ENCODE assay signal across 25 cellular contexts in the genomic region with DNA sequence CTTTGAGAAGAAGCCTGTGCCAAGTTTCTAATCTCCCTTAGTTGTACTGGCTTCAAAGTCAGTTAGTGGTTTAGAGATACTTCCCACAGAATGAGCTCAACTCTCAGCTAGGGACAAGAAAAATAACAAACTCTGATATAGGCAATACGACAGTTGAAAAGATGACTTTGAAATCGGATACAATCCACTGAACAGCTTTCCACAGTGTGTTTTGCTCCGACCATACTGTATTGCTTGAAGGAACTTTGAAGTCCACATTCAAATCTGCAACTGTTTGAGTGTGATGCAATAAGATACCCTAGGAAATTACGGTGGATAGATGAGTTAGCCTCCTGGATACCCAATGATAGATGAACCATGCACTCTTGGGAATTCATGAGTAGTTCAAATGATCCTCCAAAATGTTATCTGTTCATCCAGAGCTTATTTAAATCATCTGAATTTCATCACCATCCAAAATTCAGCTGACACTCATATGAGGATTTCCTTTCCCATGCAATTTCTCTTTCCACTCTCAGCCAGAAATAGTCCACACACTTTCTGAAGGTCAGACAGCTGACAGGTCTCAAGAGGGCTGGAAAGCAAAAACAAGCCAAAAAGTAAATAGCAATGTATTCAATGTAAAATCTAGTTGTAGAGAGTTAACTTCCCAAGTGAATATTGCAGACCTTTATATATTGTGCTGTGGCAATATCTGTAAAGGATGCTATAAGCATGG.
A peak's percentile ranks its signal among the peaks of the same experiment; 100 is the strongest.
DNase-seq lines count a peak whose midpoint lies in the region; ATAC-seq, FAIRE-seq and TF ChIP-seq lines count a peak whose summit lies in the region.
"Had no signal": no experiment of that assay in that cellular context is flagged by ENCODE, and none has a peak within 500 bp of the region (broad histone marks: within the 10 kb centered on the region; RNA-seq: fewer than 3 reads in every experiment).

No MANE protein-coding gene starts in this region.

- intact Hi-C loops in endothelial cell of umbilical vein (cut with micrococcal nuclease), result no loop called here

- no peaks in the 10 kb centered on the region for H3K79me2 ChIP-seq in endothelial cell of umbilical vein (ENCODE audit: control insufficient read depth, insufficient read depth, low read length)

- POLR2A ChIA-PET in endothelial cell of umbilical vein (lab: Charles Lee), result no interaction called here

- no peak overlapping the region for H3K4me3 ChIP-seq in endothelial cell of umbilical vein (replicated peaks in 1 of 3; ENCODE audit: insufficient read depth in 1 of 3, low read depth in 1 of 3, low read length in 3 of 3)
- no peak overlapping the region for H3K4me3 ChIP-seq in mesenchymal stem cell (ENCODE audit: insufficient read depth in 1 of 2, low read depth in 1 of 2, low read length in 2 of 2)
- H3K4me3 ChIP-seq in MG63, result no peak overlapping the region
- H3K4me3 ChIP-seq: colonic mucosa, gastroesophageal sphincter, mucosa of descending colon, thyroid gland had no signal

- H3K79me1 ChIP-seq in mesenchymal stem cell (replicated peaks; ENCODE audit: low read length, poor library complexity, severe bottlenecking), result no peaks in the 10 kb centered on the region

- H3K18ac ChIP-seq in mesenchymal stem cell (ENCODE audit: low read depth in 1 of 2, low read length in 2 of 2), result no peak overlapping the region

- H3K14ac ChIP-seq in mesenchymal stem cell (ENCODE audit: low read length in 2 of 2), result no peak overlapping the region

- H2BK120ac ChIP-seq in mesenchymal stem cell (ENCODE audit: low read depth, low read length), result no peak overlapping the region

- H3K4me1 ChIP-seq in endothelial cell of umbilical vein (ENCODE audit: control insufficient read depth, extremely low read depth, insufficient read depth, low read length) (peaks cover 25% of the 10 kb centered on the region), mesenchymal stem cell (ENCODE audit: control insufficient read depth, insufficient read depth, low read depth, low read length) (peaks cover 5% of the 10 kb centered on the region)
- H3K4me1 ChIP-seq: colonic mucosa, gastroesophageal sphincter, thyroid gland had no signal

- TF ChIP-seq POLR2A in endothelial cell of umbilical vein (IDR thresholded peaks at IDR 0.05; ENCODE audit: low read depth, low read length), result no peak

- WGBS in mesenchymal stem cell, result 81% methylated on average over 4 of the region's 4 CpGs

- H3K27ac ChIP-seq in endothelial cell of umbilical vein (ENCODE audit: insufficient read depth, low read depth, low read length) (no peak overlapping the region), mesenchymal stem cell (ENCODE audit: low read length, poor library complexity, severe bottlenecking) (peak overlapping the region; percentile 51)
- H3K27ac ChIP-seq: colonic mucosa, gastroesophageal sphincter, thyroid gland, VCaP had no signal

- H2AK5ac ChIP-seq in mesenchymal stem cell (ENCODE audit: low read length, severe bottlenecking), result no peak overlapping the region

- H3K36me3 ChIP-seq in endothelial cell of umbilical vein (ENCODE audit: control insufficient read depth in 2 of 2, extremely low read depth in 1 of 2, insufficient read depth in 2 of 2, low read length in 2 of 2) (no peaks in the 10 kb centered on the region), mesenchymal stem cell (ENCODE audit: control insufficient read depth in 1 of 2, insufficient read depth in 2 of 2, low read depth in 1 of 2, low read length in 2 of 2) (no peaks in the 10 kb centered on the region), MG63 (no peaks in the 10 kb centered on the region)
- H3K36me3 ChIP-seq: colonic mucosa, gastroesophageal sphincter, thyroid gland had no signal

- CTCF ChIA-PET in endothelial cell of umbilical vein (lab: Charles Lee), result no interaction called here

- H3K4me2 ChIP-seq in endothelial cell of umbilical vein (ENCODE audit: insufficient read depth, low read length) (peak overlapping the region; percentile 53), mesenchymal stem cell (ENCODE audit: low read length, poor library complexity, severe bottlenecking) (no peak overlapping the region)

- no TSS peak for BruUV-seq in endothelial cell of umbilical vein (replicated peaks; lab: Mats Ljungman, UMichigan)

- H3K27me3 ChIP-seq in endothelial cell of umbilical vein (ENCODE audit: control insufficient read depth in 2 of 2, insufficient read depth in 2 of 2, low read length in 2 of 2) (no peaks in the 10 kb centered on the region), mesenchymal stem cell (ENCODE audit: control insufficient read depth in 1 of 2, insufficient read depth in 1 of 2, low read length in 2 of 2) (no peaks in the 10 kb centered on the region), MG63 (no peaks in the 10 kb centered on the region)
- H3K27me3 ChIP-seq: colonic mucosa, gastroesophageal sphincter, thyroid gland had no signal

- no peaks in the 10 kb centered on the region for H4K20me1 ChIP-seq in endothelial cell of umbilical vein (replicated peaks; ENCODE audit: control insufficient read depth, extremely low read depth, insufficient read depth, low read length)

- dilution Hi-C loops in endothelial cell of umbilical vein (cut with MboI; ENCODE audit: extremely low pct_ligation_motif_present, low sequenced_read_pairs), result no loop called here

- H3K4ac ChIP-seq in mesenchymal stem cell (ENCODE audit: low read depth in 1 of 2, low read length in 2 of 2), result no peak overlapping the region

- no peak for FAIRE-seq in RCC 7860 (lab: Jason Lieb, UNC)
- FAIRE-seq in endothelial cell of umbilical vein (lab: Jason Lieb, UNC), result no peak
- FAIRE-seq: endometrium had no signal

- H4K91ac ChIP-seq in mesenchymal stem cell (ENCODE audit: low read length), result no peak overlapping the region

- TF ChIP-seq CTCF in endothelial cell of umbilical vein (IDR thresholded peaks at IDR 0.05; ENCODE audit: extremely low read depth in 1 of 2, insufficient read depth in 1 of 2, low read depth in 1 of 2, low read length in 2 of 2), result no peak

- H2BK15ac ChIP-seq in mesenchymal stem cell (ENCODE audit: low read depth, poor library complexity, severe bottlenecking), result no peak overlapping the region

- peaks cover 3% of the 10 kb centered on the region for H3K9me3 ChIP-seq in endothelial cell of umbilical vein (replicated peaks; ENCODE audit: control insufficient read depth, insufficient read depth, low read length)
- H3K9me3 ChIP-seq in mesenchymal stem cell (ENCODE audit: control insufficient read depth, low read length), result peaks cover 11% of the 10 kb centered on the region
- 0 out of 2 replicates have a peak, but pooled peaks cover 4% of the 10 kb centered on the region for H3K9me3 ChIP-seq in MG63
- H3K9me3 ChIP-seq: colonic mucosa, thyroid gland had no signal

- H4K8ac ChIP-seq in mesenchymal stem cell (ENCODE audit: low read length), result no peak overlapping the region

- H3K9ac ChIP-seq in endothelial cell of umbilical vein (replicated peaks; ENCODE audit: extremely low read depth, insufficient read depth, low read length) (no peak overlapping the region), mesenchymal stem cell (ENCODE audit: low read length) (peak overlapping the region; percentile 54)

- no peaks in the 10 kb centered on the region for H3K9me1 ChIP-seq in endothelial cell of umbilical vein (replicated peaks; ENCODE audit: control insufficient read depth, extremely low read depth, insufficient read depth, low read length)

- H2AFZ ChIP-seq in endothelial cell of umbilical vein (ENCODE audit: low read depth, low read length), result no peak overlapping the region
- H2AFZ ChIP-seq in mesenchymal stem cell (ENCODE audit: low read depth, low read length), result no peak overlapping the region

- no peak overlapping the region for H2BK12ac ChIP-seq in mesenchymal stem cell (ENCODE audit: low read length in 2 of 2)

- H3K23ac ChIP-seq in mesenchymal stem cell (ENCODE audit: low read length in 2 of 2), result no peak overlapping the region

- no peak for ATAC-seq in GM21515 (IDR thresholded peaks at IDR 0.05; ENCODE audit: unreplicated experiment)
- ATAC-seq: gastroesophageal sphincter; left lobe of liver; mucosa of descending colon; stimulated activated naive B cell treated with anti-CD40 and anti-IgM and Interleukin-4, amounts not matched to agents 10 μg/mL and 1 μg/mL and 100 μg/mL, for 72 hours had no signal

- DNase-seq in Caki2 (ENCODE audit: low read depth) (peak; percentile 15), RCC 7860 (ENCODE audit: low spot score) (peak; percentile 36), endothelial cell of umbilical vein (ENCODE audit: low read depth, low spot score) (peak; percentile 11), mesenchymal stem cell (peak; percentile 4), MG63 (no peak), AG20443 (ENCODE audit: low spot score) (no peak), T1000 (lab: John Stamatoyannopoulos, UW) (no peak)
- DNase-seq: activated CD4-positive, alpha-beta T cell treated with anti-CD3 and anti-CD28 coated beads, Interleukin-2, amount 50 U/mL, for 1 hour; AML-193; anterior cingulate cortex; colonic mucosa; COR-L47; mucosa of descending colon; NCI-H1092 treated with DMSO at 0.1 percent for 48 hours; NCI-H2081; NCI-H510A treated with DMSO at 0.1 percent for 48 hours; retina; SIG-M5; stimulated activated naive B cell treated with anti-CD40 and anti-IgM and Interleukin-4, amounts not matched to agents 10 μg/mL and 1 μg/mL and 100 μg/mL, for 72 hours; thyroid gland had no signal

- no peak overlapping the region for H2BK5ac ChIP-seq in mesenchymal stem cell (ENCODE audit: low read depth, low read length, poor library complexity, severe bottlenecking)

- in situ Hi-C loops in Caki2 (cut with HindIII; ENCODE audit: low pct_unique_long_range_greater_than_20kb, low sequenced_read_pairs), result no loop called here

TF ChIP-seq in endothelial cell of umbilical vein, 7 proteins besides CTCF, POLR2A, EP300 and RAD21:
- TF ChIP-seq FOS (IDR thresholded peaks at IDR 0.05; ENCODE audit: borderline replicate concordance, insufficient read depth, low read length), result no peak

Comparison
In these comparisons a context has a peak if more than half of its experiments do, and no peak if none do; other contexts are left out.
1. DNase-seq: peak in Caki2 (single experiment), RCC 7860 (single experiment), endothelial cell of umbilical vein (single experiment) and mesenchymal stem cell (single experiment); none in MG63 (single experiment), AG20443 (single experiment) and T1000 (single experiment).